8 cellular contexts compared by ENCODE assay signal in genomic region chr4:140252144-140252741, GRCh38.
DNase-seq lines count a peak whose midpoint lies in the region; ATAC-seq and TF ChIP-seq lines count a peak whose summit lies in the region.

No MANE protein-coding gene starts in this region.

- H3K27me3 ChIP-seq in left ventricle myocardium inferior (ENCODE audit: low read depth) = no peaks in the 10 kb centered on the region
- H3K27me3 ChIP-seq in rectal smooth muscle tissue (ENCODE audit: control insufficient read depth, insufficient read depth, low read length) = no peaks in the 10 kb centered on the region

- H3K36me3 Mint-ChIP-seq in activated CD8-positive, alpha-beta T cell treated with anti-CD3 and anti-CD28 coated beads, Interleukin-2, amount 10 ng/mL, durations not matched to agents 7 days and 5 days (ENCODE audit: low read depth) = no peaks in the 10 kb centered on the region

- POLR2A ChIA-PET in activated CD8-positive, alpha-beta T cell treated with anti-CD3 and anti-CD28 coated beads, Interleukin-2, amount 10 ng/mL, durations not matched to agents 7 days and 5 days (lab: Charles Lee) = interaction anchor here (1.4 kb wide), 2 partner anchors 101 to 157 kb away, joined by 3 to 4 read pairs; no protein-coding TSS in a partner anchor

- H3K4me1 Mint-ChIP-seq in activated CD8-positive, alpha-beta T cell treated with anti-CD3 and anti-CD28 coated beads, Interleukin-2, amount 10 ng/mL, durations not matched to agents 7 days and 5 days (ENCODE audit: low read depth) = peaks cover 31% of the 10 kb centered on the region

- ATAC-seq in activated CD8-positive, alpha-beta T cell treated with anti-CD3 and anti-CD28 coated beads, Interleukin-2, amount 10 ng/mL, durations not matched to agents 7 days and 5 days = no peak
- ATAC-seq in HG03139 (IDR thresholded peaks at IDR 0.05; ENCODE audit: unreplicated experiment) (no peak), HG02588 (IDR thresholded peaks at IDR 0.05; ENCODE audit: unreplicated experiment) (no peak)

- no peaks in the 10 kb centered on the region for H3K9me3 Mint-ChIP-seq in activated CD8-positive, alpha-beta T cell treated with anti-CD3 and anti-CD28 coated beads, Interleukin-2, amount 10 ng/mL, durations not matched to agents 7 days and 5 days (ENCODE audit: insufficient read depth)

- in situ Hi-C loops in G401 (cut with HindIII; ENCODE audit: low sequenced_read_pairs) = no loop called here

- intact Hi-C loops in left ventricle myocardium inferior (cut with micrococcal nuclease) = loop anchor here (5.0 to 10.0 kb wide), 2 partner anchors 240 to 517 kb away; no protein-coding TSS in a partner anchor

- H3K9me3 ChIP-seq in left ventricle myocardium inferior (replicated peaks) = no peaks in the 10 kb centered on the region

- H3K4me1 ChIP-seq in left ventricle myocardium inferior (peaks cover 28% of the 10 kb centered on the region), rectal smooth muscle tissue (ENCODE audit: control insufficient read depth, insufficient read depth, low read length) (peaks cover 15% of the 10 kb centered on the region)

- peak overlapping the region; percentile 76 for H3K4me3 ChIP-seq in left ventricle myocardium inferior
- H3K4me3 ChIP-seq in rectal smooth muscle tissue (ENCODE audit: low read length) = peak overlapping the region; percentile 75

- H3K9ac ChIP-seq in rectal smooth muscle tissue (ENCODE audit: low read length) = no peak overlapping the region

- H3K27ac Mint-ChIP-seq in activated CD8-positive, alpha-beta T cell treated with anti-CD3 and anti-CD28 coated beads, Interleukin-2, amount 10 ng/mL, durations not matched to agents 7 days and 5 days = peak overlapping the region; percentile 65

- TF ChIP-seq CTCF in left ventricle myocardium inferior (IDR thresholded peaks at IDR 0.05; ENCODE audit: borderline replicate concordance) = no peak

- CTCF ChIA-PET in activated CD8-positive, alpha-beta T cell treated with anti-CD3 and anti-CD28 coated beads, Interleukin-2, amount 10 ng/mL, durations not matched to agents 7 days and 5 days (lab: Charles Lee) = interaction anchor here (0.6 to 5.8 kb wide), 20 partner anchors 9 to 594 kb away, joined by 3 to 58 read pairs (median 6); partner anchors contain the start of gene MAML3

- H3K4me3 Mint-ChIP-seq in activated CD8-positive, alpha-beta T cell treated with anti-CD3 and anti-CD28 coated beads, Interleukin-2, amount 10 ng/mL, durations not matched to agents 7 days and 5 days = peak overlapping the region; percentile 66

- H3K27ac ChIP-seq in left ventricle myocardium inferior (replicated peaks) (peak overlapping the region; percentile 91), rectal smooth muscle tissue (ENCODE audit: low read depth, low read length) (peak overlapping the region; percentile 87)

- H3K36me3 ChIP-seq in left ventricle myocardium inferior (no peaks in the 10 kb centered on the region), rectal smooth muscle tissue (ENCODE audit: control insufficient read depth, insufficient read depth, low read length) (no peaks in the 10 kb centered on the region)

- peaks cover 13% of the 10 kb centered on the region for H3K27me3 Mint-ChIP-seq in activated CD8-positive, alpha-beta T cell treated with anti-CD3 and anti-CD28 coated beads, Interleukin-2, amount 10 ng/mL, durations not matched to agents 7 days and 5 days (ENCODE audit: low read depth)

- DNase-seq in G401 (ENCODE audit: low spot score) = peak; percentile 57
- peak; percentile 18 for DNase-seq in NAMALWA (ENCODE audit: low spot score)
- no peak for DNase-seq in activated CD8-positive, alpha-beta T cell treated with anti-CD3 and anti-CD28 coated beads, Interleukin-2, amount 10 ng/mL, durations not matched to agents 7 days and 5 days
- DNase-seq in left ventricle myocardium inferior = no peak
- no peak for DNase-seq in SKM-1 treated with dmso at 0.1 percent for 144 hours (lab: John Stamatoyannopoulos, UW; ENCODE audit: unreplicated experiment)

Comparison
In these comparisons a context has a peak if more than half of its experiments do, and no peak if none do; other contexts are left out.
1. DNase-seq: peak in G401 (single experiment) and NAMALWA (single experiment); none in activated CD8-positive, alpha-beta T cell treated with anti-CD3 and anti-CD28 coated beads, Interleukin-2, amount 10 ng/mL, durations not matched to agents 7 days and 5 days (single experiment), left ventricle myocardium inferior (single experiment) and SKM-1 treated with dmso at 0.1 percent for 144 hours (single experiment).